11 cellular contexts compared by ENCODE assay signal in genomic region chr1:162689745-162690671, GRCh38. TPM values are rescaled to one million over a fixed set of nuclear protein-coding genes. Genes with fewer than 3 reads are reported as not detected.
A peak's percentile ranks its signal among the peaks of the same experiment; 100 is the strongest.
DNase-seq lines count a peak whose midpoint lies in the region; TF ChIP-seq lines count a peak whose summit lies in the region.
"Had no signal": no experiment of that assay in that cellular context is flagged by ENCODE, and none has a peak within 500 bp of the region (broad histone marks: within the 10 kb centered on the region; RNA-seq: fewer than 3 reads in every experiment).

No MANE protein-coding gene starts in this region.

- H3K36me3 ChIP-seq in SJSA1 (peaks cover 10% of the 10 kb centered on the region; the same call in 1 of the 2 replicates), sigmoid colon (no peaks in the 10 kb centered on the region)

- DNase-seq in Daoy (ENCODE audit: low read depth) (peak; percentile 64), SJSA1 (ENCODE audit: low read depth in 1 of 2, low spot score in 2 of 2) (peak in 1 of 2 experiments; percentile 64), fibroblast of peridontal ligament (ENCODE audit: extremely low read depth) (peak; percentile 49), sigmoid colon (no peak), midbrain (lab: John Stamatoyannopoulos, UW) (no peak), dedifferentiated amniotic fluid mesenchymal stem cell (ENCODE audit: extremely low spot score) (no peak), SHP77 (lab: John Stamatoyannopoulos, UW) (no peak), NCI-H226 (no peak)
- DNase-seq: activated CD8-positive, alpha-beta memory T cell treated with anti-CD3 and anti-CD28 coated beads, Interleukin-2, amount 50 U/mL, for 48 hours had no signal

- peaks cover 37% of the 10 kb centered on the region for H3K4me1 ChIP-seq in SJSA1 (replicated peaks)
- peaks cover 3 to 98% (median 91%) of the 10 kb centered on the region in 4 donors for H3K4me1 ChIP-seq in sigmoid colon
- H3K4me1 ChIP-seq: Caco-2 had no signal

- peak overlapping the region; percentile 75 for H3K27ac ChIP-seq in SJSA1
- H3K27ac ChIP-seq in sigmoid colon = peak overlapping the region; percentile 78 to 90 (median 88)
- H3K27ac ChIP-seq: body of pancreas had no signal

- H3K4me3 ChIP-seq in SJSA1 (no peak overlapping the region), sigmoid colon (no peak overlapping the region)
- H3K4me3 ChIP-seq: body of pancreas had no signal

- TF ChIP-seq EP300 in sigmoid colon (IDR thresholded peaks at IDR 0.05) = no peak

- intact Hi-C loops in sigmoid colon (cut with DNase I) = loop anchor here (5.0 to 10.0 kb wide), 2 partner anchors 58 to 125 kb away; partner anchors contain the start of genes DDR2 and UAP1

- no peaks in the 10 kb centered on the region for H3K9me3 ChIP-seq in SJSA1 (replicated peaks)
- H3K9me3 ChIP-seq in sigmoid colon = no peaks in the 10 kb centered on the region
- H3K9me3 ChIP-seq: body of pancreas, Caco-2 had no signal

- no peak for TF ChIP-seq CTCF in sigmoid colon (IDR thresholded peaks at IDR 0.05)

- no peaks in the 10 kb centered on the region for H3K27me3 ChIP-seq in SJSA1 (replicated peaks)
- no peaks in the 10 kb centered on the region for H3K27me3 ChIP-seq in sigmoid colon
- H3K27me3 ChIP-seq: body of pancreas had no signal

- TF ChIP-seq POLR2A in sigmoid colon (IDR thresholded peaks at IDR 0.05) = no peak

- 65 to 77% methylated on average over 5 of the region's 5 CpGs for whole genome bisulfite sequencing in sigmoid colon, 2 donors

RNA-seq across cellular contexts. Expression of gene DDR2, which starts 57.7 kb away (rescaled TPM):
- 17.8 and 23.9 TPM in 2 replicates for total RNA-seq in Daoy (2014; rRNA removed; shearing (Covaris generic))
- total RNA-seq in SJSA1 (2014; rRNA removed; shearing (Covaris generic)) = 52.7 and 62.8 TPM in 2 replicates
- total RNA-seq in sigmoid colon = 100 to 1,000 TPM; 150 to 236 (median 225) TPM
- polyA plus RNA-seq in sigmoid colon = 10 to 100 TPM in 2 of 3 donors, 1 to 10 TPM in 1; 3.5 to 50.5 (median 18.0) TPM

Comparison
In these comparisons a context has a peak if more than half of its experiments do, and no peak if none do; other contexts are left out.
1. DNase-seq: peak in Daoy (single experiment) and fibroblast of peridontal ligament (single experiment); none in sigmoid colon (single experiment), midbrain (single experiment), dedifferentiated amniotic fluid mesenchymal stem cell (single experiment), SHP77 (0 of 2) and NCI-H226 (single experiment).